In genomic region chr16:78002915-78003538, GRCh38 we compare ENCODE assay signal across 8 cellular contexts. TPM values are rescaled to one million over a fixed set of nuclear protein-coding genes. Genes with fewer than 3 reads are reported as not detected.
DNase-seq lines count a peak whose midpoint lies in the region; ATAC-seq lines count a peak whose summit lies in the region.

No MANE protein-coding gene starts in this region.

- H3K27ac ChIP-seq in naive thymus-derived CD4-positive, alpha-beta T cell (ENCODE audit: low read depth, low read length), result no peak overlapping the region

- H3K4me1 Mint-ChIP-seq in naive thymus-derived CD4-positive, alpha-beta T cell, result peaks cover 0 to 6% (median 0%) of the 10 kb centered on the region in 7 donors
- peaks cover 0 to 6% of the 10 kb centered on the region in 2 donors for H3K4me1 Mint-ChIP-seq in stimulated activated naive B cell treated with anti-CD40 and anti-IgM and Interleukin-4, amounts not matched to agents 10 μg/mL and 1 μg/mL and 100 μg/mL, for 72 hours

- POLR2A ChIA-PET in naive thymus-derived CD4-positive, alpha-beta T cell (lab: Charles Lee), result no interaction called here

- DNase-seq in DMS153 (lab: John Stamatoyannopoulos, UW) (peak; percentile 70), HT-29 (ENCODE audit: low spot score) (peak; percentile 88), NOMO-1 treated with dmso at 0.1 percent for 144 hours (lab: John Stamatoyannopoulos, UW; ENCODE audit: unreplicated experiment) (peak; percentile 75)
- DNase-seq in activated CD8-positive, alpha-beta memory T cell treated with anti-CD3 and anti-CD28 coated beads, Interleukin-2, amount 50 U/mL, for 4 hours, result peak; percentile 49
- DNase-seq in naive thymus-derived CD4-positive, alpha-beta T cell, result peak; percentile 15 to 69 (median 46)
- peak; percentile 69 for DNase-seq in stimulated activated naive B cell treated with anti-CD40 and anti-IgM and Interleukin-4, amounts not matched to agents 10 μg/mL and 1 μg/mL and 100 μg/mL, for 72 hours

- peaks cover 0 to 18% (median 8%) of the 10 kb centered on the region in 5 donors for H3K27me3 Mint-ChIP-seq in naive thymus-derived CD4-positive, alpha-beta T cell
- H3K27me3 Mint-ChIP-seq in stimulated activated naive B cell treated with anti-CD40 and anti-IgM and Interleukin-4, amounts not matched to agents 10 μg/mL and 1 μg/mL and 100 μg/mL, for 72 hours, result peaks cover 13 to 21% of the 10 kb centered on the region in 2 donors

- intact Hi-C loops in naive thymus-derived CD4-positive, alpha-beta T cell (cut with micrococcal nuclease), result loop anchor here (1.0 to 5.0 kb wide), 6 partner anchors 32 to 766 kb away; partner anchors contain the start of genes NUDT7 (in 1 of the 2) and WWOX (in 1 of the 2)

- H3K9me3 ChIP-seq in naive thymus-derived CD4-positive, alpha-beta T cell (ENCODE audit: control insufficient read depth in 2 of 3, low read length in 3 of 3), result no peaks in the 10 kb centered on the region

- H3K27me3 ChIP-seq in naive thymus-derived CD4-positive, alpha-beta T cell (ENCODE audit: control insufficient read depth in 2 of 2, insufficient read depth in 2 of 2, low read length in 2 of 2), result no peaks in the 10 kb centered on the region

- peaks cover 0 to 2% (median 0%) of the 10 kb centered on the region in 11 donors for H3K9me3 Mint-ChIP-seq in naive thymus-derived CD4-positive, alpha-beta T cell
- H3K9me3 Mint-ChIP-seq in stimulated activated naive B cell treated with anti-CD40 and anti-IgM and Interleukin-4, amounts not matched to agents 10 μg/mL and 1 μg/mL and 100 μg/mL, for 72 hours, result peaks cover 0 to 1% of the 10 kb centered on the region in 2 donors

- no peak overlapping the region for H3K4me3 Mint-ChIP-seq in naive thymus-derived CD4-positive, alpha-beta T cell
- H3K4me3 Mint-ChIP-seq in stimulated activated naive B cell treated with anti-CD40 and anti-IgM and Interleukin-4, amounts not matched to agents 10 μg/mL and 1 μg/mL and 100 μg/mL, for 72 hours, result no peak overlapping the region

- no peak overlapping the region for H3K4me3 ChIP-seq in naive thymus-derived CD4-positive, alpha-beta T cell (ENCODE audit: low read length)

- ATAC-seq in GM21447 (IDR thresholded peaks at IDR 0.05; ENCODE audit: unreplicated experiment), result peak; percentile 99
- ATAC-seq in esophagus mucosa, result peak; percentile 86
- ATAC-seq in naive thymus-derived CD4-positive, alpha-beta T cell, result peak; percentile 86
- peak; percentile 96 to 97 for ATAC-seq in stimulated activated naive B cell treated with anti-CD40 and anti-IgM and Interleukin-4, amounts not matched to agents 10 μg/mL and 1 μg/mL and 100 μg/mL, for 72 hours (replicated peaks)

- H3K27ac Mint-ChIP-seq in naive thymus-derived CD4-positive, alpha-beta T cell, result peak overlapping the region in 1 of 9 donors; percentile 59
- H3K27ac Mint-ChIP-seq in stimulated activated naive B cell treated with anti-CD40 and anti-IgM and Interleukin-4, amounts not matched to agents 10 μg/mL and 1 μg/mL and 100 μg/mL, for 72 hours, result no peak overlapping the region

- H3K36me3 ChIP-seq in naive thymus-derived CD4-positive, alpha-beta T cell (ENCODE audit: control insufficient read depth in 2 of 3, insufficient read depth in 3 of 3, low read length in 3 of 3), result no peaks in the 10 kb centered on the region

- H3K4me1 ChIP-seq in naive thymus-derived CD4-positive, alpha-beta T cell (ENCODE audit: control insufficient read depth in 2 of 2, insufficient read depth in 2 of 2, low read length in 2 of 2), result no peaks in the 10 kb centered on the region

- CTCF ChIA-PET in naive thymus-derived CD4-positive, alpha-beta T cell (lab: Charles Lee), result interaction anchor here (1.0 to 1.5 kb wide), 2 partner anchors 326 to 328 kb away, joined by 5 to 12 read pairs; no protein-coding TSS in a partner anchor

- H3K36me3 Mint-ChIP-seq in naive thymus-derived CD4-positive, alpha-beta T cell, result no peaks in the 10 kb centered on the region
- H3K36me3 Mint-ChIP-seq in stimulated activated naive B cell treated with anti-CD40 and anti-IgM and Interleukin-4, amounts not matched to agents 10 μg/mL and 1 μg/mL and 100 μg/mL, for 72 hours, result no peaks in the 10 kb centered on the region

RNA-seq across cellular contexts. Expression of gene CLEC3A, which starts 19.3 kb away (rescaled TPM):
- total RNA-seq in HT-29 (2014; rRNA removed; shearing (Covaris generic)), result 64.6 and 71.2 TPM in 2 replicates
- total RNA-seq in esophagus mucosa, result not detected
- not detected for total RNA-seq in naive thymus-derived CD4-positive, alpha-beta T cell
- polyA plus RNA-seq in naive thymus-derived CD4-positive, alpha-beta T cell, result not detected

Comparison
In these comparisons a context has a peak if more than half of its experiments do, and no peak if none do; other contexts are left out.
1. RNA of gene CLEC3A, which starts 19.3 kb away (total RNA-seq): 64.6 to 71.2 TPM in HT-29; not detected in esophagus mucosa (single experiment) and not detected in naive thymus-derived CD4-positive, alpha-beta T cell; every median in the first group is over 10 times any median in the second.
2. Peak in every context shown above with its lines, with median percentiles within 50 percentile points of each other: DNase-seq and ATAC-seq.